Comparison of ENCODE assay signal across 14 cellular contexts in the genomic region with DNA sequence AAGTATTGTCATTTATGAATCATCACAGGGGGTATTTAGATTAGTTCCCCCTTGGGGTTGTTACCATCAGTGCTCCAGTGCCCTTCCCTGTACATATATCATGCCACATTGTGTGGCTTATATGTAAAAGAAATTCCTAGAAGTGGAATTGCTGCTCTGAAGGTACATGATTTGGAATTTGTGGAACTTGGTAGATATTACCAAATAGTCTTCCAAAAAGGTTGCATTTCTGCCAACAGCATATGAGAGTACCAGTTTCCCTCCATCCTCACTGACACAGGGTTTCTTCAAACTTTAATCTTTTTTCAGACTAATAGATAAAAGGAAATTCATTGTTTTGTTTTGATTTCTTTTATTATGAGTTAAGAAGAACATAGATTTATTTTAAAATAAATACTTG. TPM values are rescaled to one million over a fixed set of nuclear protein-coding genes. Genes with fewer than 3 reads are reported as not detected.
A peak's percentile ranks its signal among the peaks of the same experiment; 100 is the strongest.
DNase-seq lines count a peak whose midpoint lies in the region; TF ChIP-seq lines count a peak whose summit lies in the region.
"Had no signal": no experiment of that assay in that cellular context is flagged by ENCODE, and none has a peak within 500 bp of the region (broad histone marks: within the 10 kb centered on the region; RNA-seq: fewer than 3 reads in every experiment).

No MANE protein-coding gene starts in this region.

- no peaks in the 10 kb centered on the region for H3K9me3 Mint-ChIP-seq in nephron

- H3K4me1 ChIP-seq in tibial nerve = peaks cover 0 to 31% (median 10%) of the 10 kb centered on the region in 4 donors

- TF ChIP-seq CTCF in dorsolateral prefrontal cortex (IDR thresholded peaks at IDR 0.05 in 54 of 56, conservative IDR thresholded peaks at IDR 0.05 in 2 of 56; ENCODE audit: low read depth in 1 of 56, partially characterized antibody in 56 of 56) = no peak
- TF ChIP-seq CTCF in nephron (IDR thresholded peaks at IDR 0.05; ENCODE audit: unreplicated experiment in 3 of 3) = no peak
- no peak for TF ChIP-seq CTCF in tibial nerve (IDR thresholded peaks at IDR 0.05)

- TF ChIP-seq EP300 in tibial nerve (IDR thresholded peaks at IDR 0.05) = no peak

- peak overlapping the region in 22 of 59 donors; percentile 37 to 63 (median 50) for H3K4me3 ChIP-seq in dorsolateral prefrontal cortex
- no peak overlapping the region for H3K4me3 ChIP-seq in tibial nerve
- H3K4me3 ChIP-seq: SK-N-MC had no signal

- no peaks in the 10 kb centered on the region for H3K36me3 Mint-ChIP-seq in nephron (ENCODE audit: low read depth)
- H3K36me3 Mint-ChIP-seq: activated naive CD8-positive, alpha-beta T cell had no signal

- H3K27ac Mint-ChIP-seq in nephron = peak overlapping the region; percentile 96 to 98 (median 98)
- H3K27ac Mint-ChIP-seq: activated naive CD8-positive, alpha-beta T cell had no signal

- TF ChIP-seq POLR2A in tibial nerve (IDR thresholded peaks at IDR 0.05) = no peak

- intact Hi-C loops in dorsolateral prefrontal cortex (cut with DNase I) = loop anchor here in 1 of 2 donors (5.0 kb wide), 1 partner anchor 82 kb away; no protein-coding TSS in a partner anchor

- H3K4me3 Mint-ChIP-seq in nephron = no peak overlapping the region
- H3K4me3 Mint-ChIP-seq: activated naive CD8-positive, alpha-beta T cell had no signal

- H3K9me3 ChIP-seq in tibial nerve = no peaks in the 10 kb centered on the region

- H3K27me3 Mint-ChIP-seq in nephron (ENCODE audit: low read depth) = no peaks in the 10 kb centered on the region
- H3K27me3 Mint-ChIP-seq: activated naive CD8-positive, alpha-beta T cell had no signal

- H3K27ac ChIP-seq in dorsolateral prefrontal cortex (peak overlapping the region; percentile 80 to 100 (median 97)), tibial nerve (peak overlapping the region; percentile 71 to 98 (median 86))
- H3K27ac ChIP-seq: 22Rv1, SK-N-MC had no signal

- peaks cover 0 to 1% (median 0%) of the 10 kb centered on the region in 3 donors for H3K36me3 ChIP-seq in tibial nerve

- DNase-seq in DMS 273 (lab: John Stamatoyannopoulos, UW; ENCODE audit: unreplicated experiment) = peak; percentile 42
- no peak for DNase-seq in DMS 273 treated with DMSO at 0.1 percent for 48 hours (lab: John Stamatoyannopoulos, UW)
- DNase-seq in dorsolateral prefrontal cortex = no peak
- no peak for DNase-seq in tibial nerve (ENCODE audit: low spot score in 2 of 2)
- no peak for DNase-seq in T-helper 9 cell
- no peak for DNase-seq in Ammon's horn (ENCODE audit: low spot score)
- DNase-seq in NCI-H510A treated with DMSO at 0.1 percent for 48 hours (lab: John Stamatoyannopoulos, UW) = no peak
- DNase-seq: activated CD4-positive, alpha-beta T cell treated with anti-CD3 and anti-CD28 coated beads, Interleukin-2, amount 50 U/mL, for 1 hour had no signal

- peaks cover 49% of the 10 kb centered on the region for H3K4me1 Mint-ChIP-seq in nephron

- H3K27me3 ChIP-seq in dorsolateral prefrontal cortex = no peaks in the 10 kb centered on the region
- H3K27me3 ChIP-seq in tibial nerve = no peaks in the 10 kb centered on the region

RNA-seq across cellular contexts. Expression of a gene that starts 41.3 kb away (rescaled TPM):
- total RNA-seq in dorsolateral prefrontal cortex = 1 to 10 TPM in 51 of 120 experiments, under 1 TPM in 29, not detected in 40; 0.18 to 4.1 (median 1.2) TPM
- 1 to 10 TPM in 2 of 4 donors, under 1 TPM in 1, not detected in 1; 0.44 to 5.5 (median 4.6) TPM for total RNA-seq in tibial nerve
- total RNA-seq: Daoy, pulmonary artery endothelial cell had no signal
